In genomic region chr2:69937968-69938367, GRCh38 we compare ENCODE assay signal across 24 cellular contexts.
"Had no signal": no experiment of that assay in that cellular context is flagged by ENCODE, and none has a peak within 500 bp of the region (broad histone marks: within the 10 kb centered on the region; RNA-seq: fewer than 3 reads in every experiment).

No MANE protein-coding gene starts in this region.

- ATAC-seq: left colon; left ventricle myocardium superior; lower lobe of right lung; naive thymus-derived CD8-positive, alpha-beta T cell; psoas muscle; right cardiac atrium; stimulated activated memory B cell treated with anti-CD40 and anti-IgM and Interleukin-4, amounts not matched to agents 10 μg/mL and 1 μg/mL and 100 μg/mL, for 72 hours; stimulated activated naive CD8-positive, alpha-beta T cell treated with anti-CD3 and anti-CD28 coated beads, Interleukin-15, Interleukin-2, amounts not matched to agents 100 U/mL and 50 U/mL, for 24 hours had no signal

- H3K4me3 ChIP-seq: colonic mucosa, lower lobe of right lung, ovary, psoas muscle, sigmoid colon, testis, tibial artery, upper lobe of left lung had no signal

- H3K27ac ChIP-seq: colonic mucosa, lower lobe of right lung, ovary, psoas muscle, sigmoid colon, testis, tibial artery had no signal

- H3K9me3 ChIP-seq: colonic mucosa, lower lobe of right lung, ovary, psoas muscle, sigmoid colon, testis, tibial artery, upper lobe of left lung had no signal

- H3K36me3 ChIP-seq: ovary had no signal

- H3K27me3 ChIP-seq: colonic mucosa, ovary, sigmoid colon, testis, tibial artery, upper lobe of left lung had no signal

- H3K27ac Mint-ChIP-seq: stimulated activated memory B cell treated with anti-CD40 and anti-IgM and Interleukin-4, amounts not matched to agents 10 μg/mL and 1 μg/mL and 100 μg/mL, for 72 hours had no signal

- H3K27me3 Mint-ChIP-seq: dendritic cell treated with granulocyte-macrophage colony-stimulating factor and Interleukin-4, amounts not matched to agents 40 ng/mL and 50 ng/mL, for 4 days; naive thymus-derived CD8-positive, alpha-beta T cell; stimulated activated memory B cell treated with anti-CD40 and anti-IgM and Interleukin-4, amounts not matched to agents 10 μg/mL and 1 μg/mL and 100 μg/mL, for 72 hours had no signal

- DNase-seq: colonic mucosa; effector CD8-positive, alpha-beta T cell; hypothalamus; immature natural killer cell; islet precursor cell; kidney glomerular epithelial cell; left colon; left ventricle myocardium superior; lower lobe of right lung; naive thymus-derived CD8-positive, alpha-beta T cell; occipital lobe; ovary; posterior cingulate gyrus; psoas muscle; right cardiac atrium; sigmoid colon; stimulated activated CD4-positive, alpha-beta T cell treated with anti-CD3 and anti-CD28 coated beads, Interleukin-4, amount 100 ng/mL, for 4 hours; stimulated activated naive CD8-positive, alpha-beta T cell treated with anti-CD3 and anti-CD28 coated beads, Interleukin-15, Interleukin-2, amounts not matched to agents 100 U/mL and 50 U/mL, for 24 hours; substantia nigra; testis; tibial artery had no signal

- H3K4me1 ChIP-seq: sigmoid colon, testis had no signal

- H3K9me3 Mint-ChIP-seq: dendritic cell treated with granulocyte-macrophage colony-stimulating factor and Interleukin-4, amounts not matched to agents 40 ng/mL and 50 ng/mL, for 4 days; immature natural killer cell; naive thymus-derived CD8-positive, alpha-beta T cell; stimulated activated memory B cell treated with anti-CD40 and anti-IgM and Interleukin-4, amounts not matched to agents 10 μg/mL and 1 μg/mL and 100 μg/mL, for 72 hours had no signal

- H3K4me3 Mint-ChIP-seq: dendritic cell treated with granulocyte-macrophage colony-stimulating factor and Interleukin-4, amounts not matched to agents 40 ng/mL and 50 ng/mL, for 4 days; naive thymus-derived CD8-positive, alpha-beta T cell; stimulated activated memory B cell treated with anti-CD40 and anti-IgM and Interleukin-4, amounts not matched to agents 10 μg/mL and 1 μg/mL and 100 μg/mL, for 72 hours had no signal
